Comparison of ENCODE assay signal across 1 cellular context in genomic region chr22:26573026-26573662, GRCh38.
TF ChIP-seq lines count a peak whose summit lies in the region.

No MANE protein-coding gene starts in this region.

TF ChIP-seq in K562, 482 proteins besides CTCF, POLR2A, EP300 and RAD21 (continued from another document and continues in another):
- TF ChIP-seq, protein P1, sequence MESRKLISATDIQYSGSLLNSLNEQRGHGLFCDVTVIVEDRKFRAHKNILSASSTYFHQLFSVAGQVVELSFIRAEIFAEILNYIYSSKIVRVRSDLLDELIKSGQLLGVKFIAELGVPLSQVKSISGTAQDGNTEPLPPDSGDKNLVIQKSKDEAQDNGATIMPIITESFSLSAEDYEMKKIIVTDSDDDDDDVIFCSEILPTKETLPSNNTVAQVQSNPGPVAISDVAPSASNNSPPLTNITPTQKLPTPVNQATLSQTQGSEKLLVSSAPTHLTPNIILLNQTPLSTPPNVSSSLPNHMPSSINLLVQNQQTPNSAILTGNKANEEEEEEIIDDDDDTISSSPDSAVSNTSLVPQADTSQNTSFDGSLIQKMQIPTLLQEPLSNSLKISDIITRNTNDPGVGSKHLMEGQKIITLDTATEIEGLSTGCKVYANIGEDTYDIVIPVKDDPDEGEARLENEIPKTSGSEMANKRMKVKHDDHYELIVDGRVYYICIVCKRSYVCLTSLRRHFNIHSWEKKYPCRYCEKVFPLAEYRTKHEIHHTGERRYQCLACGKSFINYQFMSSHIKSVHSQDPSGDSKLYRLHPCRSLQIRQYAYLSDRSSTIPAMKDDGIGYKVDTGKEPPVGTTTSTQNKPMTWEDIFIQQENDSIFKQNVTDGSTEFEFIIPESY (CRISPR knock-in tag; IDR thresholded peaks at IDR 0.05): no peak
- no peak for TF ChIP-seq PPARD (CRISPR knock-in tag; IDR thresholded peaks at IDR 0.05)
- peak; percentile 55 for TF ChIP-seq GATA2 (CRISPR knock-in tag; IDR thresholded peaks at IDR 0.05)
- no peak for TF ChIP-seq FIP1L1 (IDR thresholded peaks at IDR 0.05; ENCODE audit: low read depth, low read length, poor library complexity, severe bottlenecking)
- no peak for TF ChIP-seq NFXL1 (CRISPR knock-in tag; IDR thresholded peaks at IDR 0.05)
- peak; percentile 59 for TF ChIP-seq CEBPB (tag; IDR thresholded peaks at IDR 0.05)
- TF ChIP-seq, protein P2, sequence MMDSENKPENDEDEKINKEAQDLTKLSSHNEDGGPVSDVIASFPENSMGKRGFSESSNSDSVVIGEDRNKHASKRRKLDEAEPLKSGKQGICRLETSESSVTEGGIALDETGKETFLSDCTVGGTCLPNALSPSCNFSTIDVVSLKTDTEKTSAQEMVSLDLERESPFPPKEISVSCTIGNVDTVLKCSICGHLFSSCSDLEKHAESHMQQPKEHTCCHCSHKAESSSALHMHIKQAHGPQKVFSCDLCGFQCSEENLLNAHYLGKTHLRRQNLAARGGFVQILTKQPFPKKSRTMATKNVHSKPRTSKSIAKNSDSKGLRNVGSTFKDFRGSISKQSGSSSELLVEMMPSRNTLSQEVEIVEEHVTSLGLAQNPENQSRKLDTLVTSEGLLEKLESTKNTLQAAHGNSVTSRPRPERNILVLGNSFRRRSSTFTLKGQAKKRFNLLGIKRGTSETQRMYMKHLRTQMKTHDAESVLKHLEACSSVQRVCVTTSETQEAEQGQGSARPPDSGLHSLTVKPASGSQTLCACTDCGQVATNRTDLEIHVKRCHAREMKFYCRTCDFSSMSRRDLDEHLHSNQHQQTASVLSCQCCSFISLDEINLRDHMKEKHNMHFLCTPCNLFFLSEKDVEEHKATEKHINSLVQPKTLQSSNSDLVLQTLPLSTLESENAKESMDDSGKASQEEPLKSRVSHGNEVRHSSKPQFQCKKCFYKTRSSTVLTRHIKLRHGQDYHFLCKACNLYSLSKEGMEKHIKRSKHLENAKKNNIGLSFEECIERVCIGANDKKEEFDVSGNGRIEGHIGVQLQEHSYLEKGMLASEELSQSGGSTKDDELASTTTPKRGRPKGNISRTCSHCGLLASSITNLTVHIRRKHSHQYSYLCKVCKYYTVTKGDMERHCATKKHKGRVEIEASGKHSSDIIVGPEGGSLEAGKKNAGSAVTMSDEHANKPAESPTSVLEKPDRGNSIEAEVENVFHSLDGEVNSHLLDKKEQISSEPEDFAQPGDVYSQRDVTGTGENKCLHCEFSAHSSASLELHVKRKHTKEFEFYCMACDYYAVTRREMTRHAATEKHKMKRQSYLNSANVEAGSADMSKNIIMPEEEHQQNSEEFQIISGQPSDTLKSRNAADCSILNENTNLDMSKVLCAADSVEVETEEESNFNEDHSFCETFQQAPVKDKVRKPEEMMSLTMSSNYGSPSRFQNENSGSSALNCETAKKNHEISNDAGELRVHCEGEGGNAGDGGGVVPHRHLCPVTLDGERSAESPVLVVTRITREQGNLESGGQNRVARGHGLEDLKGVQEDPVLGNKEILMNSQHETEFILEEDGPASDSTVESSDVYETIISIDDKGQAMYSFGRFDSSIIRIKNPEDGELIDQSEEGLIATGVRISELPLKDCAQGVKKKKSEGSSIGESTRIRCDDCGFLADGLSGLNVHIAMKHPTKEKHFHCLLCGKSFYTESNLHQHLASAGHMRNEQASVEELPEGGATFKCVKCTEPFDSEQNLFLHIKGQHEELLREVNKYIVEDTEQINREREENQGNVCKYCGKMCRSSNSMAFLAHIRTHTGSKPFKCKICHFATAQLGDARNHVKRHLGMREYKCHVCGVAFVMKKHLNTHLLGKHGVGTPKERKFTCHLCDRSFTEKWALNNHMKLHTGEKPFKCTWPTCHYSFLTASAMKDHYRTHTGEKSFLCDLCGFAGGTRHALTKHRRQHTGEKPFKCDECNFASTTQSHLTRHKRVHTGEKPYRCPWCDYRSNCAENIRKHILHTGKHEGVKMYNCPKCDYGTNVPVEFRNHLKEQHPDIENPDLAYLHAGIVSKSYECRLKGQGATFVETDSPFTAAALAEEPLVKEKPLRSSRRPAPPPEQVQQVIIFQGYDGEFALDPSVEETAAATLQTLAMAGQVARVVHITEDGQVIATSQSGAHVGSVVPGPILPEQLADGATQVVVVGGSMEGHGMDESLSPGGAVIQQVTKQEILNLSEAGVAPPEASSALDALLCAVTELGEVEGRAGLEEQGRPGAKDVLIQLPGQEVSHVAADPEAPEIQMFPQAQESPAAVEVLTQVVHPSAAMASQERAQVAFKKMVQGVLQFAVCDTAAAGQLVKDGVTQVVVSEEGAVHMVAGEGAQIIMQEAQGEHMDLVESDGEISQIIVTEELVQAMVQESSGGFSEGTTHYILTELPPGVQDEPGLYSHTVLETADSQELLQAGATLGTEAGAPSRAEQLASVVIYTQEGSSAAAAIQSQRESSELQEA (IDR thresholded peaks at IDR 0.05; ENCODE audit: low read depth): no peak
- peak; percentile 51; the same call in 1 of the 2 replicates for TF ChIP-seq TEAD4 (IDR thresholded peaks at IDR 0.05; ENCODE audit: low read length)
- TF ChIP-seq TEAD4 (CRISPR knock-in tag; IDR thresholded peaks at IDR 0.05; ENCODE audit: borderline replicate concordance): no peak
- no peak for TF ChIP-seq MCM5 (IDR thresholded peaks at IDR 0.05; ENCODE audit: low read depth)
- TF ChIP-seq ZNF140 (CRISPR knock-in tag; IDR thresholded peaks at IDR 0.05): no peak
- TF ChIP-seq TAL1 (IDR thresholded peaks at IDR 0.05): peak; percentile 34; the same call in 1 of the 2 replicates
- no peak for TF ChIP-seq MCM3 (IDR thresholded peaks at IDR 0.05)
- TF ChIP-seq ARID2 (IDR thresholded peaks at IDR 0.05): no peak
- TF ChIP-seq MAFG (tag; conservative IDR thresholded peaks at IDR 0.05): 0 out of 2 replicates have a peak, but pooled peaks have one; percentile 7
- no peak for TF ChIP-seq CBX8 (IDR thresholded peaks at IDR 0.05; ENCODE audit: borderline replicate concordance, extremely low read depth, low read depth, low read length, poor library complexity, severe bottlenecking)
- TF ChIP-seq CBX2 (IDR thresholded peaks at IDR 0.05; ENCODE audit: insufficient read depth, low read length, poor library complexity, severe bottlenecking): no peak
- 0 out of 2 replicates have a peak, but pooled peaks have one; percentile 23 for TF ChIP-seq ZNF24 (IDR thresholded peaks at IDR 0.05)
- peak; percentile 54 for TF ChIP-seq TAF9B (IDR thresholded peaks at IDR 0.05; ENCODE audit: partially characterized antibody)
- TF ChIP-seq, protein P3, sequence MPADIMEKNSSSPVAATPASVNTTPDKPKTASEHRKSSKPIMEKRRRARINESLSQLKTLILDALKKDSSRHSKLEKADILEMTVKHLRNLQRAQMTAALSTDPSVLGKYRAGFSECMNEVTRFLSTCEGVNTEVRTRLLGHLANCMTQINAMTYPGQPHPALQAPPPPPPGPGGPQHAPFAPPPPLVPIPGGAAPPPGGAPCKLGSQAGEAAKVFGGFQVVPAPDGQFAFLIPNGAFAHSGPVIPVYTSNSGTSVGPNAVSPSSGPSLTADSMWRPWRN (IDR thresholded peaks at IDR 0.05; ENCODE audit: low read depth): no peak
- TF ChIP-seq RUNX1 (IDR thresholded peaks at IDR 0.05; ENCODE audit: low read depth): no peak
- TF ChIP-seq MTA1 (IDR thresholded peaks at IDR 0.05; ENCODE audit: borderline replicate concordance): no peak
- TF ChIP-seq, protein P4, sequence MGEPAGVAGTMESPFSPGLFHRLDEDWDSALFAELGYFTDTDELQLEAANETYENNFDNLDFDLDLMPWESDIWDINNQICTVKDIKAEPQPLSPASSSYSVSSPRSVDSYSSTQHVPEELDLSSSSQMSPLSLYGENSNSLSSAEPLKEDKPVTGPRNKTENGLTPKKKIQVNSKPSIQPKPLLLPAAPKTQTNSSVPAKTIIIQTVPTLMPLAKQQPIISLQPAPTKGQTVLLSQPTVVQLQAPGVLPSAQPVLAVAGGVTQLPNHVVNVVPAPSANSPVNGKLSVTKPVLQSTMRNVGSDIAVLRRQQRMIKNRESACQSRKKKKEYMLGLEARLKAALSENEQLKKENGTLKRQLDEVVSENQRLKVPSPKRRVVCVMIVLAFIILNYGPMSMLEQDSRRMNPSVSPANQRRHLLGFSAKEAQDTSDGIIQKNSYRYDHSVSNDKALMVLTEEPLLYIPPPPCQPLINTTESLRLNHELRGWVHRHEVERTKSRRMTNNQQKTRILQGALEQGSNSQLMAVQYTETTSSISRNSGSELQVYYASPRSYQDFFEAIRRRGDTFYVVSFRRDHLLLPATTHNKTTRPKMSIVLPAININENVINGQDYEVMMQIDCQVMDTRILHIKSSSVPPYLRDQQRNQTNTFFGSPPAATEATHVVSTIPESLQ (CRISPR knock-in tag; IDR thresholded peaks at IDR 0.05): no peak
- TF ChIP-seq SRSF7 (optimal IDR thresholded peaks at IDR 0.05; ENCODE audit: low read depth, low read length): no peak
- TF ChIP-seq SRF (CRISPR knock-in tag; IDR thresholded peaks at IDR 0.05): no peak
- no peak for TF ChIP-seq PHF8 (IDR thresholded peaks at IDR 0.05; ENCODE audit: borderline replicate concordance, low read length)
- no peak for TF ChIP-seq ZNF561 (CRISPR knock-in tag; conservative IDR thresholded peaks at IDR 0.05)
- TF ChIP-seq, protein P5, sequence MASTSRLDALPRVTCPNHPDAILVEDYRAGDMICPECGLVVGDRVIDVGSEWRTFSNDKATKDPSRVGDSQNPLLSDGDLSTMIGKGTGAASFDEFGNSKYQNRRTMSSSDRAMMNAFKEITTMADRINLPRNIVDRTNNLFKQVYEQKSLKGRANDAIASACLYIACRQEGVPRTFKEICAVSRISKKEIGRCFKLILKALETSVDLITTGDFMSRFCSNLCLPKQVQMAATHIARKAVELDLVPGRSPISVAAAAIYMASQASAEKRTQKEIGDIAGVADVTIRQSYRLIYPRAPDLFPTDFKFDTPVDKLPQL (IDR thresholded peaks at IDR 0.05; ENCODE audit: extremely low read depth, insufficient read length): no peak
- no peak for TF ChIP-seq CREB5 (CRISPR knock-in tag; IDR thresholded peaks at IDR 0.05)
- TF ChIP-seq SIN3A (IDR thresholded peaks at IDR 0.05; ENCODE audit: borderline replicate concordance in 2 of 2, control insufficient read depth in 1 of 2, low read depth in 2 of 2, low read length in 2 of 2): peak in 1 of 2 experiments; percentile 55; a peak in 1 of 4 replicates
- TF ChIP-seq TEAD1 (CRISPR knock-in tag; IDR thresholded peaks at IDR 0.05): no peak
- TF ChIP-seq, protein P6, sequence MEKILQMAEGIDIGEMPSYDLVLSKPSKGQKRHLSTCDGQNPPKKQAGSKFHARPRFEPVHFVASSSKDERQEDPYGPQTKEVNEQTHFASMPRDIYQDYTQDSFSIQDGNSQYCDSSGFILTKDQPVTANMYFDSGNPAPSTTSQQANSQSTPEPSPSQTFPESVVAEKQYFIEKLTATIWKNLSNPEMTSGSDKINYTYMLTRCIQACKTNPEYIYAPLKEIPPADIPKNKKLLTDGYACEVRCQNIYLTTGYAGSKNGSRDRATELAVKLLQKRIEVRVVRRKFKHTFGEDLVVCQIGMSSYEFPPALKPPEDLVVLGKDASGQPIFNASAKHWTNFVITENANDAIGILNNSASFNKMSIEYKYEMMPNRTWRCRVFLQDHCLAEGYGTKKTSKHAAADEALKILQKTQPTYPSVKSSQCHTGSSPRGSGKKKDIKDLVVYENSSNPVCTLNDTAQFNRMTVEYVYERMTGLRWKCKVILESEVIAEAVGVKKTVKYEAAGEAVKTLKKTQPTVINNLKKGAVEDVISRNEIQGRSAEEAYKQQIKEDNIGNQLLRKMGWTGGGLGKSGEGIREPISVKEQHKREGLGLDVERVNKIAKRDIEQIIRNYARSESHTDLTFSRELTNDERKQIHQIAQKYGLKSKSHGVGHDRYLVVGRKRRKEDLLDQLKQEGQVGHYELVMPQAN (IDR thresholded peaks at IDR 0.05; ENCODE audit: borderline replicate concordance): peak; percentile 53; the same call in 1 of the 2 replicates
- peak; percentile 48; the same call in 1 of the 2 replicates for TF ChIP-seq NCOR1 (IDR thresholded peaks at IDR 0.05)
- no peak for TF ChIP-seq SP2 (IDR thresholded peaks at IDR 0.05; ENCODE audit: extremely low read depth, low read depth, low read length, poor library complexity, severe bottlenecking)
- TF ChIP-seq CREM (IDR thresholded peaks at IDR 0.05; ENCODE audit: low read depth): peak; percentile 47
- TF ChIP-seq CHD4 (IDR thresholded peaks at IDR 0.05; ENCODE audit: insufficient read depth, insufficient replicate concordance, low read depth, low read length, poor library complexity, severe bottlenecking): no peak
- TF ChIP-seq USF1 (CRISPR knock-in tag; IDR thresholded peaks at IDR 0.05): no peak
- peak; percentile 71 for TF ChIP-seq ARID1B (IDR thresholded peaks at IDR 0.05)
- TF ChIP-seq CTBP1 (IDR thresholded peaks at IDR 0.05; ENCODE audit: borderline replicate concordance): peak; percentile 41; the same call in 1 of the 2 replicates
- TF ChIP-seq SMARCE1 (IDR thresholded peaks at IDR 0.05): no peak
- TF ChIP-seq SAP30 (IDR thresholded peaks at IDR 0.05; ENCODE audit: borderline replicate concordance, insufficient read depth, low read depth, low read length, poor library complexity, severe bottlenecking): peak; percentile 25
- peak; percentile 56 for TF ChIP-seq GABPA (tag; conservative IDR thresholded peaks at IDR 0.05; ENCODE audit: low read depth)
- no peak for TF ChIP-seq SNAPC5 (CRISPR knock-in tag; IDR thresholded peaks at IDR 0.05)
- TF ChIP-seq CHD2 (IDR thresholded peaks at IDR 0.05; ENCODE audit: low read depth, low read length): no peak
- no peak for TF ChIP-seq ESRRA (IDR thresholded peaks at IDR 0.05; ENCODE audit: borderline replicate concordance, low read depth)
- TF ChIP-seq ELF1 (tag; IDR thresholded peaks at IDR 0.05): 0 out of 2 replicates have a peak, but pooled peaks have one; percentile 42
- TF ChIP-seq SMAD1 (IDR thresholded peaks at IDR 0.05; ENCODE audit: low read depth, low read length, partially characterized antibody): no peak
- TF ChIP-seq PURB (CRISPR knock-in tag; IDR thresholded peaks at IDR 0.05; ENCODE audit: low read depth): no peak
